Comparison of ENCODE assay signal across 14 cellular contexts in genomic region chr6:113318553-113318952, GRCh38.
DNase-seq lines count a peak whose midpoint lies in the region; FAIRE-seq and TF ChIP-seq lines count a peak whose summit lies in the region.
"Had no signal": no experiment of that assay in that cellular context is flagged by ENCODE, and none has a peak within 500 bp of the region (broad histone marks: within the 10 kb centered on the region; RNA-seq: fewer than 3 reads in every experiment).

No MANE protein-coding gene starts in this region.

- H3K9ac ChIP-seq in skeletal muscle satellite cell (ENCODE audit: low read depth, low read length): no peak overlapping the region

- BruUV-seq in PC-9 (replicated peaks; lab: Mats Ljungman, UMichigan): no TSS peak

- DNase-seq in NCI-H1417 (lab: John Stamatoyannopoulos, UW) (peak; percentile 56 to 82 (median 78)), NCI-H1417 treated with DMSO at 0.1 percent for 48 hours (lab: John Stamatoyannopoulos, UW) (no peak), PC-9 (no peak), foreskin melanocyte (peak; percentile 15), D721Med (ENCODE audit: insufficient read length, low spot score) (no peak), mesenteric fat pad (ENCODE audit: low spot score) (no peak), prostate gland (ENCODE audit: low spot score) (no peak)
- DNase-seq: activated CD4-positive, alpha-beta T cell treated with anti-CD3 and anti-CD28 coated beads for 4 hours; activated naive CD8-positive, alpha-beta T cell treated with anti-CD3 and anti-CD28 coated beads, Interleukin-2, amount 10 ng/mL, durations not matched to agents 7 days and 5 days; activated T-cell treated with anti-CD3 and anti-CD28 coated beads, Interleukin-2, amount 50 U/mL, for 1 hour; NCI-H526 treated with DMSO at 0.1 percent for 48 hours; stimulated activated CD4-positive, alpha-beta T cell treated with anti-CD3 and anti-CD28 coated beads, Interleukin-4, amount 100 ng/mL, for 4 hours had no signal

- H3K36me3 ChIP-seq in PC-9 (ENCODE audit: low read depth) (no peaks in the 10 kb centered on the region), skeletal muscle satellite cell (ENCODE audit: insufficient read depth, low read length) (no peaks in the 10 kb centered on the region), prostate gland (no peaks in the 10 kb centered on the region)

- no peaks in the 10 kb centered on the region for H3K79me2 ChIP-seq in PC-9 (ENCODE audit: low read depth)

- H2AFZ ChIP-seq in PC-9: peak overlapping the region; percentile 20; the same call in 1 of the 2 replicates

- no peak for TF ChIP-seq CTCF in PC-9 (conservative IDR thresholded peaks at IDR 0.05)
- no peak for TF ChIP-seq CTCF in D721Med (IDR thresholded peaks at IDR 0.05; ENCODE audit: insufficient read depth, missing control alignments)
- no peak for TF ChIP-seq CTCF in prostate gland (IDR thresholded peaks at IDR 0.05)

- H3K9me3 ChIP-seq in PC-9 (ENCODE audit: insufficient read depth, low read depth): no peaks in the 10 kb centered on the region; the same call in 1 of the 2 replicates
- H3K9me3 ChIP-seq in skeletal muscle satellite cell (replicated peaks; ENCODE audit: low read length): no peaks in the 10 kb centered on the region
- H3K9me3 ChIP-seq in prostate gland: no peaks in the 10 kb centered on the region
- H3K9me3 ChIP-seq: A549 had no signal

- no peak overlapping the region for H3K27ac ChIP-seq in PC-9
- H3K27ac ChIP-seq in prostate gland: no peak overlapping the region
- H3K27ac ChIP-seq: A549 had no signal

- no peaks in the 10 kb centered on the region for H3K9me2 ChIP-seq in PC-9 (ENCODE audit: insufficient read depth)

- H3F3A ChIP-seq in PC-9 (ENCODE audit: insufficient read depth, low read depth): no peaks in the 10 kb centered on the region

- CTCF ChIA-PET in PC-9 (lab: Charles Lee): no interaction called here

- H3K27me3 ChIP-seq in PC-9 (ENCODE audit: insufficient read depth, low read depth) (no peaks in the 10 kb centered on the region), skeletal muscle satellite cell (ENCODE audit: control insufficient read depth, insufficient read depth, low read length) (no peaks in the 10 kb centered on the region), prostate gland (replicated peaks; ENCODE audit: insufficient read depth) (no peaks in the 10 kb centered on the region)

- H3K4me1 ChIP-seq in PC-9 (replicated peaks; ENCODE audit: insufficient read depth) (no peaks in the 10 kb centered on the region), skeletal muscle satellite cell (ENCODE audit: control insufficient read depth, insufficient read depth, low read length) (peaks cover 4% of the 10 kb centered on the region), prostate gland (replicated peaks) (no peaks in the 10 kb centered on the region)
- H3K4me1 ChIP-seq: A549 had no signal

- POLR2A ChIA-PET in PC-9 (lab: Charles Lee; ENCODE audit: unreplicated experiment): interaction anchor here (0.7 kb wide), 1 partner anchor 39 kb away, joined by 4 read pairs; no protein-coding TSS in a partner anchor

- no peaks in the 10 kb centered on the region for H4K20me1 ChIP-seq in PC-9 (ENCODE audit: insufficient read depth)

- no peak overlapping the region for H3K4me3 ChIP-seq in PC-9
- no peak overlapping the region for H3K4me3 ChIP-seq in skeletal muscle satellite cell (ENCODE audit: low read length)
- no peak overlapping the region for H3K4me3 ChIP-seq in prostate gland
- H3K4me3 ChIP-seq: A549 had no signal

- intact Hi-C loops in PC-9 (cut with micrococcal nuclease; ENCODE audit: unreplicated experiment): no loop called here
- intact Hi-C loops in prostate gland (cut with DNase I): no loop called here

- FAIRE-seq in D721Med (lab: Jason Lieb, UNC): no peak
- FAIRE-seq: A549 had no signal

- no peak for TF ChIP-seq POLR2A in prostate gland (IDR thresholded peaks at IDR 0.05)

- 62% methylated on average over 5 of the region's 5 CpGs for WGBS in prostate gland

- no peak overlapping the region for H3K4me2 ChIP-seq in PC-9
- H3K4me2 ChIP-seq in skeletal muscle satellite cell (ENCODE audit: low read length): peak overlapping the region; percentile 4
- H3K4me2 ChIP-seq: A549 had no signal

Comparison
In these comparisons a context has a peak if more than half of its experiments do, and no peak if none do; other contexts are left out.
1. DNase-seq: peak in NCI-H1417 (3 of 3) and foreskin melanocyte (single experiment); none in NCI-H1417 treated with DMSO at 0.1 percent for 48 hours (single experiment), PC-9 (0 of 2), D721Med (single experiment), mesenteric fat pad (single experiment) and prostate gland (single experiment).